In the genomic region with DNA sequence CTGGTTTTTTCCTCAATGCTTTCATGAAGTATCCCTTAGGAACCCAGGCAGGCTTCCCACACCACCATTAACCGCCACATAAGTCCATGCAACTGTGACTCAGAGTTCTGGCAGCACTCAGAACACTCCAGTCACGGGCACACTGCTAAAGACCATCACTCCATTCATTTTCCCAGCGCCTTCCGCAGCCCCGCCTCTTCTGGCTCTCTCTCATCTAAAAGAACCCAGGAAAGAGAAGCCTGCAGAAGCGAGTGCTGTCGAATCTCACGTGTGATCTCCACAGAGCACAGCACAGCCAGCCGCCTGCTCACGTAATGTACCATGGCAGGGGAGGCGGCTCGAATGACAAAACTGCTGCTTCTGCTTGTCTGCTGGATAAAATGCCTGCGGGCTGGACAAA, we compare ENCODE assay signal across 10 cellular contexts. TPM values are rescaled to one million over a fixed set of nuclear protein-coding genes. Genes with fewer than 3 reads are reported as not detected.
DNase-seq lines count a peak whose midpoint lies in the region; ATAC-seq and TF ChIP-seq lines count a peak whose summit lies in the region.
"Had no signal": no experiment of that assay in that cellular context is flagged by ENCODE, and none has a peak within 500 bp of the region (broad histone marks: within the 10 kb centered on the region; RNA-seq: fewer than 3 reads in every experiment).

No MANE protein-coding gene starts in this region.

- TF ChIP-seq CTCF in right atrium auricular region (IDR thresholded peaks at IDR 0.05) (no peak), coronary artery (IDR thresholded peaks at IDR 0.05) (no peak)
- no peak for TF ChIP-seq CTCF in activated CD8-positive, alpha-beta T cell treated with anti-CD3 and anti-CD28 coated beads for 36 hours (IDR thresholded peaks at IDR 0.05)

- H3K4me1 ChIP-seq in right atrium auricular region = peaks cover 3 to 36% of the 10 kb centered on the region in 2 donors
- H3K4me1 ChIP-seq: parathyroid adenoma had no signal

- peak overlapping the region; percentile 70 for H3K27ac Mint-ChIP-seq in activated CD8-positive, alpha-beta T cell treated with anti-CD3 and anti-CD28 coated beads for 36 hours

- peaks cover 38% of the 10 kb centered on the region for H3K4me1 Mint-ChIP-seq in activated CD8-positive, alpha-beta T cell treated with anti-CD3 and anti-CD28 coated beads for 36 hours (ENCODE audit: low read depth)

- no peak for ATAC-seq in left ventricle myocardium superior
- no peak for ATAC-seq in activated CD8-positive, alpha-beta T cell treated with anti-CD3 and anti-CD28 coated beads for 36 hours

- no peaks in the 10 kb centered on the region for H3K9me3 ChIP-seq in right atrium auricular region

- CTCF ChIA-PET in activated CD8-positive, alpha-beta T cell treated with anti-CD3 and anti-CD28 coated beads for 36 hours (lab: Charles Lee) = no interaction called here

- H3K36me3 ChIP-seq in right atrium auricular region = peaks cover 14% of the 10 kb centered on the region
- H3K36me3 ChIP-seq: cardiac muscle cell had no signal

- H3K27me3 ChIP-seq in right atrium auricular region = no peaks in the 10 kb centered on the region
- H3K27me3 ChIP-seq: cardiac muscle cell had no signal

- H3K36me3 Mint-ChIP-seq in activated CD8-positive, alpha-beta T cell treated with anti-CD3 and anti-CD28 coated beads for 36 hours (ENCODE audit: low read depth) = peaks cover 26% of the 10 kb centered on the region

- H3K27me3 Mint-ChIP-seq in activated CD8-positive, alpha-beta T cell treated with anti-CD3 and anti-CD28 coated beads for 36 hours = no peaks in the 10 kb centered on the region

- intact Hi-C loops in left ventricle myocardium superior (cut with micrococcal nuclease) = no loop called here
- intact Hi-C loops in activated CD8-positive, alpha-beta T cell treated with anti-CD3 and anti-CD28 coated beads for 36 hours (cut with micrococcal nuclease) = no loop called here

- peak overlapping the region; percentile 29 for H3K4me3 Mint-ChIP-seq in activated CD8-positive, alpha-beta T cell treated with anti-CD3 and anti-CD28 coated beads for 36 hours

- H3K27ac ChIP-seq in right atrium auricular region = no peak overlapping the region
- no peak overlapping the region for H3K27ac ChIP-seq in coronary artery
- H3K27ac ChIP-seq: cardiac muscle cell, parathyroid adenoma had no signal

- POLR2A ChIA-PET in activated CD8-positive, alpha-beta T cell treated with anti-CD3 and anti-CD28 coated beads for 36 hours (lab: Charles Lee) = no interaction called here

- peak; percentile 12 for DNase-seq in left ventricle myocardium superior
- no peak for DNase-seq in right atrium auricular region (ENCODE audit: low spot score)
- no peak for DNase-seq in activated CD8-positive, alpha-beta T cell treated with anti-CD3 and anti-CD28 coated beads for 36 hours
- DNase-seq in inferior parietal cortex (ENCODE audit: extremely low spot score) = peak; percentile 36
- no peak for DNase-seq in HuH-7 (ENCODE audit: low spot score)
- DNase-seq in NCI-H1694 (lab: John Stamatoyannopoulos, UW) = no peak
- no peak for DNase-seq in coronary artery (ENCODE audit: low spot score)
- DNase-seq in effector CD4-positive, alpha-beta T cell = no peak

- H3K9me3 Mint-ChIP-seq in activated CD8-positive, alpha-beta T cell treated with anti-CD3 and anti-CD28 coated beads for 36 hours = no peaks in the 10 kb centered on the region

- H3K4me3 ChIP-seq in right atrium auricular region (no peak overlapping the region), coronary artery (no peak overlapping the region)
- H3K4me3 ChIP-seq: cardiac muscle cell had no signal

RNA-seq across cellular contexts. Expression of a gene that starts 1.9 kb away (rescaled TPM):
- total RNA-seq in left ventricle myocardium superior = 11.8 TPM
- 10 to 100 TPM; 21.5 to 22.3 TPM for total RNA-seq in right atrium auricular region
- total RNA-seq in activated CD8-positive, alpha-beta T cell treated with anti-CD3 and anti-CD28 coated beads for 36 hours = 10 to 100 TPM; 38.9 to 41.5 TPM

RNA-seq across cellular contexts. Expression of a gene that starts 11.9 kb away (rescaled TPM):
- total RNA-seq in left ventricle myocardium superior (0.22 TPM), right atrium auricular region (under 1 TPM in 1 of 2 donors, not detected in 1; 0.28 TPM)
- total RNA-seq in activated CD8-positive, alpha-beta T cell treated with anti-CD3 and anti-CD28 coated beads for 36 hours = not detected

RNA-seq across cellular contexts. Expression of a gene that starts 37.4 kb away (rescaled TPM):
- total RNA-seq in left ventricle myocardium superior = 47.2 TPM
- total RNA-seq in right atrium auricular region = 10 to 100 TPM; 29.6 to 70.9 TPM
- total RNA-seq in activated CD8-positive, alpha-beta T cell treated with anti-CD3 and anti-CD28 coated beads for 36 hours = 10 to 100 TPM; 34.3 to 42.9 TPM

Comparison
In these comparisons a context has a peak if more than half of its experiments do, and no peak if none do; other contexts are left out.
1. DNase-seq: peak in left ventricle myocardium superior (single experiment) and inferior parietal cortex (single experiment); none in right atrium auricular region (single experiment), activated CD8-positive, alpha-beta T cell treated with anti-CD3 and anti-CD28 coated beads for 36 hours (single experiment), HuH-7 (single experiment), NCI-H1694 (single experiment), coronary artery (single experiment) and effector CD4-positive, alpha-beta T cell (single experiment).